1 cellular context compared by ENCODE assay signal in the genomic region with DNA sequence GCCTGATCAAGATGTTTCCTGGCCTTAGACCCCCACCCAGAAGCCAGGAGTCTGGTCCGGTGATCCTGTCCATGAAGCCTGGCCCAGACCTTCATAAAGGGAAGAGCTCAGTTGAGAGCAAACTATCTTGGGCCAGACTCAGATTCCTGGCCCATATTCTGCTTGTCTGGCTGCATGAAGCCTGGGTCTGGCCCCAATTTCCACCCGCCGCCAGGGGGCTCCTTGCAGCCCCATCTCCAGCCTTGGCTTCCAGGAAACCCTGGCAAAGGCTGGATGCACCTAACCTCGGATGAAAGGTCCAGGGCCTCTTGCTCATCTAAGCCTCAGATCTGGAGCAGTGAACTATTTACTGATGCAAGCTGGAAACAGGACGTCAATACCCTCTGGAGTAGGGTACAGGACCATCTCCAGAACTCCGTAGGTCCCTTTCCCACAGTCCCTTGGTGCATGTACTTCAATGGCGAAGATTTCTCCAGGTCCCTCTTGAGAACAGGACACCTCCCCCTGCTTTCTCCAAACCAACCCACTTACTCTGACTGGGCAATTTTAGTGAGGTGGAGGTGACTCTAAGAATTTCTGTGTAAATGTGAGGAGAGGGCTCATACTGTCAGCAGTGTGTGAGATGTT.
TF ChIP-seq lines count a peak whose summit lies in the region.

No MANE protein-coding gene starts in this region.

TF ChIP-seq in GM12878, 131 proteins besides CTCF, POLR2A, EP300 and RAD21:
- TF ChIP-seq SMC3 (IDR thresholded peaks at IDR 0.05; ENCODE audit: borderline replicate concordance, low read length) (peak; percentile 27; the same call in 1 of the 2 replicates), YY1 (IDR thresholded peaks at IDR 0.05; ENCODE audit: low read depth, low read length) (no peak), NR2F1 (conservative IDR thresholded peaks at IDR 0.05) (no peak), NR2C1 (IDR thresholded peaks at IDR 0.05) (no peak)
- TF ChIP-seq, protein P1, sequence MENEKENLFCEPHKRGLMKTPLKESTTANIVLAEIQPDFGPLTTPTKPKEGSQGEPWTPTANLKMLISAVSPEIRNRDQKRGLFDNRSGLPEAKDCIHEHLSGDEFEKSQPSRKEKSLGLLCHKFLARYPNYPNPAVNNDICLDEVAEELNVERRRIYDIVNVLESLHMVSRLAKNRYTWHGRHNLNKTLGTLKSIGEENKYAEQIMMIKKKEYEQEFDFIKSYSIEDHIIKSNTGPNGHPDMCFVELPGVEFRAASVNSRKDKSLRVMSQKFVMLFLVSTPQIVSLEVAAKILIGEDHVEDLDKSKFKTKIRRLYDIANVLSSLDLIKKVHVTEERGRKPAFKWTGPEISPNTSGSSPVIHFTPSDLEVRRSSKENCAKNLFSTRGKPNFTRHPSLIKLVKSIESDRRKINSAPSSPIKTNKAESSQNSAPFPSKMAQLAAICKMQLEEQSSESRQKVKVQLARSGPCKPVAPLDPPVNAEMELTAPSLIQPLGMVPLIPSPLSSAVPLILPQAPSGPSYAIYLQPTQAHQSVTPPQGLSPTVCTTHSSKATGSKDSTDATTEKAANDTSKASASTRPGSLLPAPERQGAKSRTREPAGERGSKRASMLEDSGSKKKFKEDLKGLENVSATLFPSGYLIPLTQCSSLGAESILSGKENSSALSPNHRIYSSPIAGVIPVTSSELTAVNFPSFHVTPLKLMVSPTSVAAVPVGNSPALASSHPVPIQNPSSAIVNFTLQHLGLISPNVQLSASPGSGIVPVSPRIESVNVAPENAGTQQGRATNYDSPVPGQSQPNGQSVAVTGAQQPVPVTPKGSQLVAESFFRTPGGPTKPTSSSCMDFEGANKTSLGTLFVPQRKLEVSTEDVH (IDR thresholded peaks at IDR 0.05; ENCODE audit: low read depth, partially characterized antibody): no peak
